9 cellular contexts compared by ENCODE assay signal in the genomic region with DNA sequence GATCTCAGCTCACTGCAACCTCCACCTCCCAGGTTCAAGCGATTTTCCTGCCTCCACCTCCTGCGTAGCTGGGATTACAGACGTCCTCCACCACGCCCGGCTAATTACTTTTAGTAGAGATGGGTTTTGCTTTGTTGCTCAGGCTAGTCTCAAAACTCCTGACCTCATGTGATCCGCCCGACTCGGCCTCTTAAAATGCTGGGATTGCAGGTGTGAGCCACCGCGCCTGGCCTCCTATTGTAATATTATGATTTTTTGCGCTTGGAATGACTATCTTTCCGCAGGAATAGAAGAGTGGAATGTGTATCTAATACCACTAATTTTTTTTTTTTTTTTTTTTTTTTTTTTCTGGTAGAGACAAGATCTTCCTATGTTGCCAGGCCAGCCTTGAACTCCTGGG. TPM values are rescaled to one million over a fixed set of nuclear protein-coding genes. Genes with fewer than 3 reads are reported as not detected.
A peak's percentile ranks its signal among the peaks of the same experiment; 100 is the strongest.
DNase-seq lines count a peak whose midpoint lies in the region; ATAC-seq, FAIRE-seq and TF ChIP-seq lines count a peak whose summit lies in the region.
"Had no signal": no experiment of that assay in that cellular context is flagged by ENCODE, and none has a peak within 500 bp of the region (broad histone marks: within the 10 kb centered on the region; RNA-seq: fewer than 3 reads in every experiment).

No MANE protein-coding gene starts in this region.

- no peak overlapping the region for H3K23ac ChIP-seq in H1 (ENCODE audit: insufficient read length)

- H3K27ac Mint-ChIP-seq in CD4-positive, CD25-positive, alpha-beta regulatory T cell: peak overlapping the region in 2 of 3 donors; percentile 79 to 93

- H4K8ac ChIP-seq in H1 (ENCODE audit: extremely low read depth, insufficient read depth, low read length): no peak overlapping the region

- no peak for TF ChIP-seq EP300 in H1 (IDR thresholded peaks at IDR 0.05; ENCODE audit: borderline replicate concordance in 1 of 2, low read depth in 2 of 2, low read length in 2 of 2)

- FAIRE-seq in H1 (lab: Jason Lieb, UNC): no peak

- no peak overlapping the region for H4K5ac ChIP-seq in H1 (ENCODE audit: insufficient read length, low read depth, low read length)

- H3K4me3 ChIP-seq in CD4-positive, CD25-positive, alpha-beta regulatory T cell (ENCODE audit: low read depth, low read length): peak overlapping the region; percentile 91
- H3K4me3 ChIP-seq in MM.1S (ENCODE audit: low read length): peak overlapping the region; percentile 98
- H3K4me3 ChIP-seq in H1 (ENCODE audit: extremely low read depth in 1 of 4, insufficient read depth in 2 of 4, low read depth in 3 of 4, low read length in 4 of 4): peak overlapping the region in 2 of 4 experiments; percentile 73 to 98; a peak in 3 of 8 replicates
- peak overlapping the region; percentile 91 for H3K4me3 ChIP-seq in neuron (ENCODE audit: low read length)

- H3K4me2 ChIP-seq in MM.1S (ENCODE audit: low read depth, low read length) (peak overlapping the region; percentile 80; the same call in 1 of the 2 replicates), H1 (ENCODE audit: insufficient read depth in 1 of 2, low read depth in 2 of 2, low read length in 2 of 2) (peak overlapping the region; percentile 71 to 97; a peak in 2 of 4 replicates)

- peaks cover 42% of the 10 kb centered on the region for H3K4me1 ChIP-seq in CD4-positive, CD25-positive, alpha-beta regulatory T cell (ENCODE audit: control insufficient read depth, insufficient read depth, low read length, poor library complexity, severe bottlenecking)
- H3K4me1 ChIP-seq in MM.1S (ENCODE audit: low read length) (0 out of 2 replicates have a peak, but pooled peaks cover 8% of the 10 kb centered on the region), H1 (replicated peaks in 1 of 4; ENCODE audit: control insufficient read depth in 3 of 4, insufficient read depth in 4 of 4, low read length in 3 of 4) (peaks cover 0 to 2% (median 0%) of the 10 kb centered on the region in 4 experiments; a peak in 1 of 7 replicates), neuron (ENCODE audit: insufficient read depth, low read length) (peaks cover 17% of the 10 kb centered on the region)

- H3K27me3 ChIP-seq in CD4-positive, CD25-positive, alpha-beta regulatory T cell (ENCODE audit: control insufficient read depth, insufficient read depth, low read length): no peaks in the 10 kb centered on the region
- no peaks in the 10 kb centered on the region for H3K27me3 ChIP-seq in MM.1S (replicated peaks; ENCODE audit: insufficient read depth, low read length)
- H3K27me3 ChIP-seq in H1 (replicated peaks in 1 of 4; ENCODE audit: control insufficient read depth in 3 of 4, extremely low read depth in 1 of 4, insufficient read depth in 3 of 4, low read length in 3 of 4): no peaks in the 10 kb centered on the region
- no peaks in the 10 kb centered on the region for H3K27me3 ChIP-seq in neuron (ENCODE audit: insufficient read depth, low read length)

- no peak for ATAC-seq in CD4-positive, CD25-positive, alpha-beta regulatory T cell (ENCODE audit: low read depth in 2 of 2)
- no peak for ATAC-seq in GM21423 (IDR thresholded peaks at IDR 0.05; ENCODE audit: unreplicated experiment)
- no peak for ATAC-seq in HG03442 (IDR thresholded peaks at IDR 0.05; ENCODE audit: unreplicated experiment)

- no peak overlapping the region for H3K14ac ChIP-seq in H1 (ENCODE audit: insufficient read length)

- H3K79me1 ChIP-seq in H1 (ENCODE audit: low read depth, low read length): peaks cover 6% of the 10 kb centered on the region

- H2BK5ac ChIP-seq in H1 (ENCODE audit: low read depth, low read length): no peak overlapping the region

- no peak for DNase-seq in CD4-positive, CD25-positive, alpha-beta regulatory T cell
- DNase-seq in MM.1S (no peak), H1 (ENCODE audit: low read depth in 1 of 2, low spot score in 2 of 2) (no peak), SKM-1 treated with dmso at 0.1 percent for 144 hours (lab: John Stamatoyannopoulos, UW; ENCODE audit: unreplicated experiment) (no peak), RKO (ENCODE audit: low spot score) (no peak)
- DNase-seq: effector memory CD4-positive, alpha-beta T cell had no signal

- no peak overlapping the region for H2AFZ ChIP-seq in MM.1S (ENCODE audit: low read length)
- H2AFZ ChIP-seq in H1 (ENCODE audit: low read length): no peak overlapping the region
- H2AFZ ChIP-seq in neuron (ENCODE audit: low read depth, low read length): no peak overlapping the region

- H3K9me3 ChIP-seq in CD4-positive, CD25-positive, alpha-beta regulatory T cell (ENCODE audit: control insufficient read depth in 2 of 2, low read length in 2 of 2): no peaks in the 10 kb centered on the region
- H3K9me3 ChIP-seq in MM.1S (replicated peaks; ENCODE audit: insufficient read depth, low read length): no peaks in the 10 kb centered on the region
- no peaks in the 10 kb centered on the region for H3K9me3 ChIP-seq in H1 (ENCODE audit: insufficient read depth in 2 of 2, low read depth in 1 of 2, low read length in 1 of 2)
- H3K9me3 ChIP-seq in neuron (ENCODE audit: low read length): no peaks in the 10 kb centered on the region

- H3K23me2 ChIP-seq in H1 (ENCODE audit: low read depth, low read length): peaks cover 4% of the 10 kb centered on the region; the same call in 1 of the 2 replicates

- no peak overlapping the region for H2BK12ac ChIP-seq in H1 (ENCODE audit: low read depth, low read length)

- POLR2A ChIA-PET in H1 (lab: Charles Lee; ENCODE audit: partially characterized antibody): interaction anchor here (0.7 to 2.8 kb wide), 8 partner anchors 9 to 104 kb away, joined by 3 to 11 read pairs (median 3); no protein-coding TSS in a partner anchor

- H3K9ac ChIP-seq in MM.1S (ENCODE audit: low read length) (peak overlapping the region; percentile 95; the same call in 1 of the 2 replicates), H1 (replicated peaks in 1 of 4; ENCODE audit: extremely low read depth in 1 of 4, low read depth in 3 of 4, low read length in 3 of 4) (no peak overlapping the region; a peak in 1 of 7 replicates)

- no peak overlapping the region for H3K4ac ChIP-seq in H1 (replicated peaks; ENCODE audit: insufficient read length, low read depth, low read length)

- CTCF ChIA-PET in H1 (lab: Charles Lee; ENCODE audit: partially characterized antibody): interaction anchor here (0.8 to 2.1 kb wide), 9 partner anchors 7 to 147 kb away, joined by 3 to 9 read pairs (median 3); no protein-coding TSS in a partner anchor

- H3K4me3 Mint-ChIP-seq in CD4-positive, CD25-positive, alpha-beta regulatory T cell: peak overlapping the region; percentile 73 to 89 (median 89)

- no peak overlapping the region for H4K91ac ChIP-seq in H1 (replicated peaks; ENCODE audit: insufficient read length, low read length)

- H3K9me2 ChIP-seq in MM.1S (replicated peaks; ENCODE audit: insufficient read depth, low read length): no peaks in the 10 kb centered on the region

- no peaks in the 10 kb centered on the region for H3K36me3 ChIP-seq in CD4-positive, CD25-positive, alpha-beta regulatory T cell (ENCODE audit: control insufficient read depth, insufficient read depth, low read length)
- H3K36me3 ChIP-seq in MM.1S (replicated peaks; ENCODE audit: insufficient read depth, low read length): no peaks in the 10 kb centered on the region; the same call in 1 of the 2 replicates
- H3K36me3 ChIP-seq in H1 (ENCODE audit: control insufficient read depth in 2 of 4, insufficient read depth in 4 of 4, low read length in 3 of 4): no peaks in the 10 kb centered on the region
- H3K36me3 ChIP-seq in neuron (ENCODE audit: insufficient read depth, low read length): peaks cover 3% of the 10 kb centered on the region

- no peak overlapping the region for H2BK120ac ChIP-seq in H1 (replicated peaks; ENCODE audit: low read depth, low read length)

- no peak for TF ChIP-seq CTCF in MM.1S (IDR thresholded peaks at IDR 0.05; ENCODE audit: low read length)
- TF ChIP-seq CTCF in H1 (IDR thresholded peaks at IDR 0.05; ENCODE audit: control extremely low read depth in 1 of 3, insufficient read depth in 1 of 3, low read depth in 1 of 3, low read length in 3 of 3): no peak

- H3K27me3 Mint-ChIP-seq in CD4-positive, CD25-positive, alpha-beta regulatory T cell: no peaks in the 10 kb centered on the region

- TF ChIP-seq RAD21 in H1 (IDR thresholded peaks at IDR 0.05 in 1 of 2, conservative IDR thresholded peaks at IDR 0.05 in 1 of 2; ENCODE audit: low read depth in 2 of 2, low read length in 2 of 2): no peak

- peaks cover 26 to 60% (median 45%) of the 10 kb centered on the region in 4 donors for H3K4me1 Mint-ChIP-seq in CD4-positive, CD25-positive, alpha-beta regulatory T cell

- no peaks in the 10 kb centered on the region for H3K9me3 Mint-ChIP-seq in CD4-positive, CD25-positive, alpha-beta regulatory T cell

- peaks cover 20% of the 10 kb centered on the region for H3F3A ChIP-seq in MM.1S (ENCODE audit: insufficient read depth, low read length)

- TF ChIP-seq POLR2A in H1 (IDR thresholded peaks at IDR 0.05; ENCODE audit: control extremely low read depth in 1 of 2, low read depth in 2 of 2, low read length in 2 of 2): no peak

- H4K20me1 ChIP-seq in MM.1S (ENCODE audit: insufficient read depth, low read length) (peaks cover 28% of the 10 kb centered on the region), H1 (replicated peaks in 1 of 2; ENCODE audit: control insufficient read depth in 1 of 2, insufficient read depth in 2 of 2, low read length in 2 of 2) (peaks cover 2 to 7% of the 10 kb centered on the region in 2 experiments)

- H3K18ac ChIP-seq in H1 (ENCODE audit: extremely low read depth, low read length): no peak overlapping the region

- H2BK20ac ChIP-seq in H1 (ENCODE audit: low read length): no peak overlapping the region

- no peak overlapping the region for H2AK5ac ChIP-seq in H1 (ENCODE audit: low read depth, low read length)

- H3K27ac ChIP-seq in CD4-positive, CD25-positive, alpha-beta regulatory T cell (ENCODE audit: insufficient read depth, low read length, poor library complexity, severe bottlenecking): no peak overlapping the region
- peak overlapping the region; percentile 77; the same call in 1 of the 2 replicates for H3K27ac ChIP-seq in MM.1S (ENCODE audit: low read length)
- no peak overlapping the region for H3K27ac ChIP-seq in H1 (ENCODE audit: low read depth, low read length)

- WGBS in H1 (ENCODE audit: extremely low coverage in 1 of 2, insufficient coverage in 1 of 2, insufficient read length in 1 of 2, insufficient replicate concordance in 2 of 2, low coverage in 1 of 2, low lambda C conversion rate in 2 of 2, missing lambda C conversion rate in 1 of 2), 2 experiments: 98% methylated on average over 12 of the region's 12 CpGs; no CpG with 5 or more reads in 1 of the 2 experiments

- H3K79me2 ChIP-seq in MM.1S (ENCODE audit: low read length) (peaks cover 68% of the 10 kb centered on the region), H1 (ENCODE audit: control insufficient read depth in 1 of 2, insufficient read depth in 2 of 2, low read length in 2 of 2) (peaks cover 28 to 64% of the 10 kb centered on the region in 2 experiments)

- no peak overlapping the region for H3K56ac ChIP-seq in H1 (replicated peaks; ENCODE audit: insufficient read length, low read depth, low read length)

- no peak overlapping the region for H2BK15ac ChIP-seq in H1 (ENCODE audit: low read length)

- H3K36me3 Mint-ChIP-seq in CD4-positive, CD25-positive, alpha-beta regulatory T cell: peaks cover 3% of the 10 kb centered on the region

RNA-seq across cellular contexts. Expression of a gene that starts 1.8 kb away (rescaled TPM):
- 43.0 TPM for total RNA-seq in CD4-positive, CD25-positive, alpha-beta regulatory T cell
- polyA plus RNA-seq in CD4-positive, CD25-positive, alpha-beta regulatory T cell: 10 to 100 TPM; 54.2 to 67.4 (median 57.5) TPM
- 25.8 and 27.8 TPM in 2 replicates for total RNA-seq in H1 (2021; fragmentation: NEBNext Ultra II Directional; extraction: Animal tissue kit (Norgen Biotek cat#: 25700))
- polyA plus RNA-seq in H1 (2011; rRNA removed): 10.8 and 14.5 TPM in 2 replicates
- polyA plus RNA-seq in H1 (2011; cell fraction: cytosol; rRNA removed): 17.8 TPM
- 19.4 TPM for polyA plus RNA-seq in H1 (2011; cell fraction: nucleus; rRNA removed)
- 12.7 to 23.0 TPM (median 15.7 TPM) in 4 replicates for polyA plus RNA-seq in H1 (2012, experiment 1 of 2)
- polyA plus RNA-seq in H1 (2012, experiment 2 of 2): 3.0 TPM
- 30.2 TPM for polyA plus RNA-seq in H1 (2013, experiment 1 of 2)
- polyA plus RNA-seq in H1 (2013, experiment 2 of 2): 44.0 TPM
- polyA minus RNA-seq in H1 (2011; rRNA and poly(A)+ RNA removed): 9.2 and 13.2 TPM in 2 replicates
- 13.0 TPM for polyA minus RNA-seq in H1 (2011; cell fraction: cytosol; rRNA and poly(A)+ RNA removed)
- polyA minus RNA-seq in H1 (2011; cell fraction: nucleus; rRNA and poly(A)+ RNA removed): 13.9 TPM
